Comparison of ENCODE assay signal across 1 cellular context in the genomic region with DNA sequence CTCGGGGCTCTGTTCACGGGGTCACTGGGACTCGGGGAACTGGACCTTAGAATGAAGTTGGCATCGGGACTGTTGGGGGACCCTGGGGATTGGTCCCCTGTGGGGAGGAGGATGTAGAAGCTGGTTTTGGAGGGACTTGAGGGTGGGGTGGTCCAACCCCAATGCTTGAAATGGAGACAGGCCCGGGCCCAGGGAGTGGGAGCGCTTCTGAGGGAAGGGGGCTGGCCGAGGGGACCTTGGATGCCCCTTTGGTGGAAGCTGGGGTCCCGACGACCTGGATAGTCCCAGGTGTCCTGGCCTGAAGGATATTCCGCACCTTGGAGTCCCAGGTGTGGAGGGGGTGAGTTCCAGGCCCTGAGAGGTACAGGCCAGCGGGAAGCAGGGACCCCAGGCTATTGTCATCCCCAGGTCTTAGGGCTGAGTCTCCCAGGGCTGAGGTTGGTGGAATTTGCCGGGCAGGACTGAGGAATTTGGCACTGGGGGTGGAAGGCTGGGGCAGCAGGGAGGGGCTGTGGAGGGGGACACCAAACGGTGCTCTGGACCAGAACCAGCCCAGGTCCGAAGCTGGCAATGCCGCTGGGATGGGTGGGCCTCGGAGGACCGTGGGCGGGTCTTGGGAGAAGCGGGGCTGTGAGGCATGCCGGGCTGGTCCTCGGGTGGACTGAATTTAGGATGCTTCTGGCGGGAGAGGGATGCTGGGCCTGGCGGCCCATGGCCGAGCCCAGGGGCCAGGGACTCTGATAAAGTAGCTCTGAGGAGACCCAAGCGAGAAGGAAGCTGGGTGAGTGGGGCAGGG.
TF ChIP-seq lines count a peak whose summit lies in the region.

No MANE protein-coding gene starts in this region.

TF ChIP-seq in GM23338, 12 proteins besides CTCF, POLR2A, EP300 and RAD21 (continued from another document):
- TF ChIP-seq, protein P1, sequence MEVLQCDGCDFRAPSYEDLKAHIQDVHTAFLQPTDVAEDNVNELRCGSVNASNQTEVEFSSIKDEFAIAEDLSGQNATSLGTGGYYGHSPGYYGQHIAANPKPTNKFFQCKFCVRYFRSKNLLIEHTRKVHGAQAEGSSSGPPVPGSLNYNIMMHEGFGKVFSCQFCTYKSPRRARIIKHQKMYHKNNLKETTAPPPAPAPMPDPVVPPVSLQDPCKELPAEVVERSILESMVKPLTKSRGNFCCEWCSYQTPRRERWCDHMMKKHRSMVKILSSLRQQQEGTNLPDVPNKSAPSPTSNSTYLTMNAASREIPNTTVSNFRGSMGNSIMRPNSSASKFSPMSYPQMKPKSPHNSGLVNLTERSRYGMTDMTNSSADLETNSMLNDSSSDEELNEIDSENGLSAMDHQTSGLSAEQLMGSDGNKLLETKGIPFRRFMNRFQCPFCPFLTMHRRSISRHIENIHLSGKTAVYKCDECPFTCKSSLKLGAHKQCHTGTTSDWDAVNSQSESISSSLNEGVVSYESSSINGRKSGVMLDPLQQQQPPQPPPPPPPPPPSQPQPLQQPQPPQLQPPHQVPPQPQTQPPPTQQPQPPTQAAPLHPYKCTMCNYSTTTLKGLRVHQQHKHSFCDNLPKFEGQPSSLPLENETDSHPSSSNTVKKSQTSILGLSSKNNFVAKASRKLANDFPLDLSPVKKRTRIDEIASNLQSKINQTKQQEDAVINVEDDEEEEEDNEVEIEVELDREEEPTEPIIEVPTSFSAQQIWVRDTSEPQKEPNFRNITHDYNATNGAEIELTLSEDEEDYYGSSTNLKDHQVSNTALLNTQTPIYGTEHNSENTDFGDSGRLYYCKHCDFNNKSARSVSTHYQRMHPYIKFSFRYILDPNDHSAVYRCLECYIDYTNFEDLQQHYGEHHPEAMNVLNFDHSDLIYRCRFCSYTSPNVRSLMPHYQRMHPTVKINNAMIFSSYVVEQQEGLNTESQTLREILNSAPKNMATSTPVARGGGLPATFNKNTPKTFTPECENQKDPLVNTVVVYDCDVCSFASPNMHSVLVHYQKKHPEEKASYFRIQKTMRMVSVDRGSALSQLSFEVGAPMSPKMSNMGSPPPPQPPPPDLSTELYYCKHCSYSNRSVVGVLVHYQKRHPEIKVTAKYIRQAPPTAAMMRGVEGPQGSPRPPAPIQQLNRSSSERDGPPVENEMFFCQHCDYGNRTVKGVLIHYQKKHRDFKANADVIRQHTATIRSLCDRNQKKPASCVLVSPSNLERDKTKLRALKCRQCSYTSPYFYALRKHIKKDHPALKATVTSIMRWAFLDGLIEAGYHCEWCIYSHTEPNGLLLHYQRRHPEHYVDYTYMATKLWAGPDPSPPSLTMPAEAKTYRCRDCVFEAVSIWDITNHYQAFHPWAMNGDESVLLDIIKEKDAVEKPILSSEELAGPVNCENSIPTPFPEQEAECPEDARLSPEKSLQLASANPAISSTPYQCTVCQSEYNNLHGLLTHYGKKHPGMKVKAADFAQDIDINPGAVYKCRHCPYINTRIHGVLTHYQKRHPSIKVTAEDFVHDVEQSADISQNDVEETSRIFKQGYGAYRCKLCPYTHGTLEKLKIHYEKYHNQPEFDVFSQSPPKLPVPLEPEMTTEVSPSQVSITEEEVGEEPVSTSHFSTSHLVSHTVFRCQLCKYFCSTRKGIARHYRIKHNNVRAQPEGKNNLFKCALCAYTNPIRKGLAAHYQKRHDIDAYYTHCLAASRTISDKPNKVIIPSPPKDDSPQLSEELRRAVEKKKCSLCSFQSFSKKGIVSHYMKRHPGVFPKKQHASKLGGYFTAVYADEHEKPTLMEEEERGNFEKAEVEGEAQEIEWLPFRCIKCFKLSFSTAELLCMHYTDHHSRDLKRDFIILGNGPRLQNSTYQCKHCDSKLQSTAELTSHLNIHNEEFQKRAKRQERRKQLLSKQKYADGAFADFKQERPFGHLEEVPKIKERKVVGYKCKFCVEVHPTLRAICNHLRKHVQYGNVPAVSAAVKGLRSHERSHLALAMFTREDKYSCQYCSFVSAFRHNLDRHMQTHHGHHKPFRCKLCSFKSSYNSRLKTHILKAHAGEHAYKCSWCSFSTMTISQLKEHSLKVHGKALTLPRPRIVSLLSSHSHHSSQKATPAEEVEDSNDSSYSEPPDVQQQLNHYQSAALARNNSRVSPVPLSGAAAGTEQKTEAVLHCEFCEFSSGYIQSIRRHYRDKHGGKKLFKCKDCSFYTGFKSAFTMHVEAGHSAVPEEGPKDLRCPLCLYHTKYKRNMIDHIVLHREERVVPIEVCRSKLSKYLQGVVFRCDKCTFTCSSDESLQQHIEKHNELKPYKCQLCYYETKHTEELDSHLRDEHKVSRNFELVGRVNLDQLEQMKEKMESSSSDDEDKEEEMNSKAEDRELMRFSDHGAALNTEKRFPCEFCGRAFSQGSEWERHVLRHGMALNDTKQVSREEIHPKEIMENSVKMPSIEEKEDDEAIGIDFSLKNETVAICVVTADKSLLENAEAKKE (CRISPR knock-in tag; IDR thresholded peaks at IDR 0.05): no peak
